2 cellular contexts compared by ENCODE assay signal in the genomic region with DNA sequence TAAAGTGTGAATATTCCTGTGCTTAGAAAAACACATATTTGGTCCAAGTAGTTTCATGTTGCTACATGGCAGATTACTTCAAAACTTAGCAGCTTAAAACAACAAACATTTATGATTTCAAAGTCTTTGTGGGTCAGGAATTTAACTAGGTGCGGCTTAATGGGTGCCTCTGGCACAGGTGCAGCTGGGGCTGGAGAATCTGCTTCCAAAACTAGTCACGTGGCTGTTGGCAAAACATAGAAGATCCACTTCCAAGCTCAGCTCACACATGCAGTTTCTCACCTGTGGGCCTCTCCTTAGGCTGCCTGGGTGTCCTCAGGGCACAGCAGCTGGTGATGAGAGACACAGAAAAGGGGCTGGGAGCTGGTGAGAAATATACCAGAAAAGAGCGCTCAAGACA.
TF ChIP-seq lines count a peak whose summit lies in the region.

No MANE protein-coding gene starts in this region.

TF ChIP-seq in H1, 55 proteins besides CTCF, POLR2A, EP300 and RAD21:
- TF ChIP-seq POLR2AphosphoS5 (IDR thresholded peaks at IDR 0.05; ENCODE audit: low read depth, low read length) (no peak), CHD1 (IDR thresholded peaks at IDR 0.05; ENCODE audit: low read depth, low read length) (no peak), SP2 (IDR thresholded peaks at IDR 0.05; ENCODE audit: low read length) (no peak), KDM5A (IDR thresholded peaks at IDR 0.05; ENCODE audit: low read length) (no peak), TEAD4 (IDR thresholded peaks at IDR 0.05; ENCODE audit: low read depth, low read length) (no peak), SIN3A (conservative IDR thresholded peaks at IDR 0.05 in 1 of 2, IDR thresholded peaks at IDR 0.05 in 1 of 2; ENCODE audit: low read depth in 1 of 2, low read length in 2 of 2) (no peak), RBBP5 (IDR thresholded peaks at IDR 0.05; ENCODE audit: borderline replicate concordance, low read depth, low read length) (no peak), NRF1 (IDR thresholded peaks at IDR 0.05; ENCODE audit: low read depth, low read length) (no peak), SRF (IDR thresholded peaks at IDR 0.05; ENCODE audit: low read depth, low read length) (no peak), CREB1 (IDR thresholded peaks at IDR 0.05) (no peak), CBX5 (IDR thresholded peaks at IDR 0.05; ENCODE audit: low read depth, low read length) (no peak), ZNF274 (IDR thresholded peaks at IDR 0.05; ENCODE audit: borderline replicate concordance, extremely low read depth, low read length) (no peak), BRCA1 (IDR thresholded peaks at IDR 0.05; ENCODE audit: low read depth, low read length) (no peak)

TF ChIP-seq in WTC11, 78 proteins besides CTCF, POLR2A, EP300 and RAD21:
- TF ChIP-seq, protein P1, sequence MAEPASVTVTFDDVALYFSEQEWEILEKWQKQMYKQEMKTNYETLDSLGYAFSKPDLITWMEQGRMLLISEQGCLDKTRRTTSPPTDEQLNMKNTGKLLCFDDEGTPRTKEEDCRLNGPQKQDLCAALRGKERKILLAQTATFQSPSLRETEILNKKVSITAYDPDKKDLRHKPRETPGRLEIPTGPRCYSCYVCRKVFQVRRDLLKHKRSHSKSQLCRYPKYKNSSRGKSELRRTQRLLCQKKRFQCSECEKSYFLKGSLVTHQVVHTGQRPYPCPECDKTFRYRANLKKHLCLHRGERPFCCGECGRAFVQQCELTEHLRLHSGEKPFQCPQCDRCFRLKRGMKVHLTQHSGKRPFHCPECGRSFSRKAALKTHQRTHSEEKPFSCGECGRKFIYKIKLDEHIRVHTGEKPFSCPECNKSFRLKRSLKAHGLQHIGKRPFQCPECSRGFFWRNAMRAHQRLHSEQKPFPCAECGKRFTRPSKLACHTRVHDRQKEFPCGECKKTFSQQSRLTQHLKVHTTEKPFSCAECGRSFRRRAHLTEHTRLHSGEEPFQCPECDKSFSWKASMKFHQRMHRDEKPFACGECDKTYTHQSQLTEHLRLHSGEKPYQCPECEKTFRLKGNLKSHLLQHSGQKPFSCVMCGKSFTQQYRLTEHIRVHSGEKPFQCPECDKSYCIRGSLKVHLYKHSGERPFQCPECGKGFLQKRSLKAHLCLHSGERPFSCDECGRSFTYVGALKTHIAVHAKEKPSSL (CRISPR knock-in tag; conservative IDR thresholded peaks at IDR 0.05): no peak
- no peak for TF ChIP-seq NFE2L1 (CRISPR knock-in tag; IDR thresholded peaks at IDR 0.05)
- TF ChIP-seq, protein P2, sequence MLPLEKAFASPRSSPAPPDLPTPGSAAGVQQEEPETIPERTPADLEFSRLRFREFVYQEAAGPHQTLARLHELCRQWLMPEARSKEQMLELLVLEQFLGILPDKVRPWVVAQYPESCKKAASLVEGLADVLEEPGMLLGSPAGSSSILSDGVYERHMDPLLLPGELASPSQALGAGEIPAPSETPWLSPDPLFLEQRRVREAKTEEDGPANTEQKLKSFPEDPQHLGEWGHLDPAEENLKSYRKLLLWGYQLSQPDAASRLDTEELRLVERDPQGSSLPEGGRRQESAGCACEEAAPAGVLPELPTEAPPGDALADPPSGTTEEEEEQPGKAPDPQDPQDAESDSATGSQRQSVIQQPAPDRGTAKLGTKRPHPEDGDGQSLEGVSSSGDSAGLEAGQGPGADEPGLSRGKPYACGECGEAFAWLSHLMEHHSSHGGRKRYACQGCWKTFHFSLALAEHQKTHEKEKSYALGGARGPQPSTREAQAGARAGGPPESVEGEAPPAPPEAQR (CRISPR knock-in tag; IDR thresholded peaks at IDR 0.05): no peak
- TF ChIP-seq, protein P3, sequence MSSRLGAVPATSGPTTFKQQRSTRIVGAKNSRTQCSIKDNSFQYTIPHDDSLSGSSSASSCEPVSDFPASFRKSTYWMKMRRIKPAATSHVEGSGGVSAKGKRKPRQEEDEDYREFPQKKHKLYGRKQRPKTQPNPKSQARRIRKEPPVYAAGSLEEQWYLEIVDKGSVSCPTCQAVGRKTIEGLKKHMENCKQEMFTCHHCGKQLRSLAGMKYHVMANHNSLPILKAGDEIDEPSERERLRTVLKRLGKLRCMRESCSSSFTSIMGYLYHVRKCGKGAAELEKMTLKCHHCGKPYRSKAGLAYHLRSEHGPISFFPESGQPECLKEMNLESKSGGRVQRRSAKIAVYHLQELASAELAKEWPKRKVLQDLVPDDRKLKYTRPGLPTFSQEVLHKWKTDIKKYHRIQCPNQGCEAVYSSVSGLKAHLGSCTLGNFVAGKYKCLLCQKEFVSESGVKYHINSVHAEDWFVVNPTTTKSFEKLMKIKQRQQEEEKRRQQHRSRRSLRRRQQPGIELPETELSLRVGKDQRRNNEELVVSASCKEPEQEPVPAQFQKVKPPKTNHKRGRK (CRISPR knock-in tag; IDR thresholded peaks at IDR 0.05; ENCODE audit: borderline replicate concordance): no peak
- TF ChIP-seq CBFB (CRISPR knock-in tag; IDR thresholded peaks at IDR 0.05; ENCODE audit: low read depth): no peak
- TF ChIP-seq E2F5 (CRISPR knock-in tag; IDR thresholded peaks at IDR 0.05): no peak
- TF ChIP-seq AR (CRISPR knock-in tag; IDR thresholded peaks at IDR 0.05): no peak
- TF ChIP-seq ZNF396 (CRISPR knock-in tag; IDR thresholded peaks at IDR 0.05; ENCODE audit: borderline replicate concordance): no peak
- no peak for TF ChIP-seq ZNF423 (CRISPR knock-in tag; IDR thresholded peaks at IDR 0.05)
- TF ChIP-seq, protein P4, sequence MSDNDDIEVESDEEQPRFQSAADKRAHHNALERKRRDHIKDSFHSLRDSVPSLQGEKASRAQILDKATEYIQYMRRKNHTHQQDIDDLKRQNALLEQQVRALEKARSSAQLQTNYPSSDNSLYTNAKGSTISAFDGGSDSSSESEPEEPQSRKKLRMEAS (CRISPR knock-in tag; IDR thresholded peaks at IDR 0.05): no peak
- no peak for TF ChIP-seq SP1 (CRISPR knock-in tag; conservative IDR thresholded peaks at IDR 0.05)
- no peak for TF ChIP-seq TCF7 (CRISPR knock-in tag; IDR thresholded peaks at IDR 0.05; ENCODE audit: low read depth)
- TF ChIP-seq NR3C1 (CRISPR knock-in tag; conservative IDR thresholded peaks at IDR 0.05; ENCODE audit: low read depth): no peak
- TF ChIP-seq, protein P5, sequence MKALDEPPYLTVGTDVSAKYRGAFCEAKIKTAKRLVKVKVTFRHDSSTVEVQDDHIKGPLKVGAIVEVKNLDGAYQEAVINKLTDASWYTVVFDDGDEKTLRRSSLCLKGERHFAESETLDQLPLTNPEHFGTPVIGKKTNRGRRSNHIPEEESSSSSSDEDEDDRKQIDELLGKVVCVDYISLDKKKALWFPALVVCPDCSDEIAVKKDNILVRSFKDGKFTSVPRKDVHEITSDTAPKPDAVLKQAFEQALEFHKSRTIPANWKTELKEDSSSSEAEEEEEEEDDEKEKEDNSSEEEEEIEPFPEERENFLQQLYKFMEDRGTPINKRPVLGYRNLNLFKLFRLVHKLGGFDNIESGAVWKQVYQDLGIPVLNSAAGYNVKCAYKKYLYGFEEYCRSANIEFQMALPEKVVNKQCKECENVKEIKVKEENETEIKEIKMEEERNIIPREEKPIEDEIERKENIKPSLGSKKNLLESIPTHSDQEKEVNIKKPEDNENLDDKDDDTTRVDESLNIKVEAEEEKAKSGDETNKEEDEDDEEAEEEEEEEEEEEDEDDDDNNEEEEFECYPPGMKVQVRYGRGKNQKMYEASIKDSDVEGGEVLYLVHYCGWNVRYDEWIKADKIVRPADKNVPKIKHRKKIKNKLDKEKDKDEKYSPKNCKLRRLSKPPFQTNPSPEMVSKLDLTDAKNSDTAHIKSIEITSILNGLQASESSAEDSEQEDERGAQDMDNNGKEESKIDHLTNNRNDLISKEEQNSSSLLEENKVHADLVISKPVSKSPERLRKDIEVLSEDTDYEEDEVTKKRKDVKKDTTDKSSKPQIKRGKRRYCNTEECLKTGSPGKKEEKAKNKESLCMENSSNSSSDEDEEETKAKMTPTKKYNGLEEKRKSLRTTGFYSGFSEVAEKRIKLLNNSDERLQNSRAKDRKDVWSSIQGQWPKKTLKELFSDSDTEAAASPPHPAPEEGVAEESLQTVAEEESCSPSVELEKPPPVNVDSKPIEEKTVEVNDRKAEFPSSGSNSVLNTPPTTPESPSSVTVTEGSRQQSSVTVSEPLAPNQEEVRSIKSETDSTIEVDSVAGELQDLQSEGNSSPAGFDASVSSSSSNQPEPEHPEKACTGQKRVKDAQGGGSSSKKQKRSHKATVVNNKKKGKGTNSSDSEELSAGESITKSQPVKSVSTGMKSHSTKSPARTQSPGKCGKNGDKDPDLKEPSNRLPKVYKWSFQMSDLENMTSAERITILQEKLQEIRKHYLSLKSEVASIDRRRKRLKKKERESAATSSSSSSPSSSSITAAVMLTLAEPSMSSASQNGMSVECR (CRISPR knock-in tag; IDR thresholded peaks at IDR 0.05; ENCODE audit: borderline replicate concordance): no peak
- TF ChIP-seq ELF4 (CRISPR knock-in tag; IDR thresholded peaks at IDR 0.05; ENCODE audit: low read depth): no peak
- TF ChIP-seq, protein P6, sequence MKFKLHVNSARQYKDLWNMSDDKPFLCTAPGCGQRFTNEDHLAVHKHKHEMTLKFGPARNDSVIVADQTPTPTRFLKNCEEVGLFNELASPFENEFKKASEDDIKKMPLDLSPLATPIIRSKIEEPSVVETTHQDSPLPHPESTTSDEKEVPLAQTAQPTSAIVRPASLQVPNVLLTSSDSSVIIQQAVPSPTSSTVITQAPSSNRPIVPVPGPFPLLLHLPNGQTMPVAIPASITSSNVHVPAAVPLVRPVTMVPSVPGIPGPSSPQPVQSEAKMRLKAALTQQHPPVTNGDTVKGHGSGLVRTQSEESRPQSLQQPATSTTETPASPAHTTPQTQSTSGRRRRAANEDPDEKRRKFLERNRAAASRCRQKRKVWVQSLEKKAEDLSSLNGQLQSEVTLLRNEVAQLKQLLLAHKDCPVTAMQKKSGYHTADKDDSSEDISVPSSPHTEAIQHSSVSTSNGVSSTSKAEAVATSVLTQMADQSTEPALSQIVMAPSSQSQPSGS (CRISPR knock-in tag; IDR thresholded peaks at IDR 0.05; ENCODE audit: borderline replicate concordance, low read depth): no peak
- TF ChIP-seq ZBTB43 (CRISPR knock-in tag; IDR thresholded peaks at IDR 0.05): no peak
- TF ChIP-seq, protein P7, sequence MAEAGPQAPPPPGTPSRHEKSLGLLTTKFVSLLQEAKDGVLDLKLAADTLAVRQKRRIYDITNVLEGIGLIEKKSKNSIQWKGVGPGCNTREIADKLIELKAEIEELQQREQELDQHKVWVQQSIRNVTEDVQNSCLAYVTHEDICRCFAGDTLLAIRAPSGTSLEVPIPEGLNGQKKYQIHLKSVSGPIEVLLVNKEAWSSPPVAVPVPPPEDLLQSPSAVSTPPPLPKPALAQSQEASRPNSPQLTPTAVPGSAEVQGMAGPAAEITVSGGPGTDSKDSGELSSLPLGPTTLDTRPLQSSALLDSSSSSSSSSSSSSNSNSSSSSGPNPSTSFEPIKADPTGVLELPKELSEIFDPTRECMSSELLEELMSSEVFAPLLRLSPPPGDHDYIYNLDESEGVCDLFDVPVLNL (CRISPR knock-in tag; IDR thresholded peaks at IDR 0.05; ENCODE audit: borderline replicate concordance, low read depth): no peak
- TF ChIP-seq, protein P8, sequence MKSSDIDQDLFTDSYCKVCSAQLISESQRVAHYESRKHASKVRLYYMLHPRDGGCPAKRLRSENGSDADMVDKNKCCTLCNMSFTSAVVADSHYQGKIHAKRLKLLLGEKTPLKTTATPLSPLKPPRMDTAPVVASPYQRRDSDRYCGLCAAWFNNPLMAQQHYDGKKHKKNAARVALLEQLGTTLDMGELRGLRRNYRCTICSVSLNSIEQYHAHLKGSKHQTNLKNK (CRISPR knock-in tag; IDR thresholded peaks at IDR 0.05): no peak
